Comparison of ENCODE assay signal across 8 cellular contexts in genomic region chr1:176691251-176692228, GRCh38.
DNase-seq lines count a peak whose midpoint lies in the region; FAIRE-seq and TF ChIP-seq lines count a peak whose summit lies in the region.

No MANE protein-coding gene starts in this region.

- no peak overlapping the region for H4K5ac ChIP-seq in H1 (ENCODE audit: insufficient read length, low read depth, low read length)

- H3K4me3 ChIP-seq in HEK293 (ENCODE audit: low read depth, low read length), result no peak overlapping the region
- H3K4me3 ChIP-seq in Loucy (ENCODE audit: low read length, poor library complexity, severe bottlenecking), result no peak overlapping the region
- no peak overlapping the region for H3K4me3 ChIP-seq in OCI-LY3 (ENCODE audit: low read length)
- no peak overlapping the region for H3K4me3 ChIP-seq in H1 (ENCODE audit: extremely low read depth in 1 of 4, insufficient read depth in 2 of 4, low read depth in 3 of 4, low read length in 4 of 4)

- H3K4me2 ChIP-seq in Loucy (ENCODE audit: low read depth, low read length, poor library complexity, severe bottlenecking), result no peak overlapping the region
- H3K4me2 ChIP-seq in OCI-LY3 (ENCODE audit: low read length), result no peak overlapping the region
- no peak overlapping the region for H3K4me2 ChIP-seq in H1 (ENCODE audit: insufficient read depth in 1 of 2, low read depth in 2 of 2, low read length in 2 of 2)

- TF ChIP-seq CTCF in GM12873 (IDR thresholded peaks at IDR 0.05; ENCODE audit: insufficient read depth, low read depth, low read length, missing control alignments) (peak; percentile 81), HEK293 (tag by site-specific recombination; IDR thresholded peaks at IDR 0.05) (peak; percentile 63), Loucy (conservative IDR thresholded peaks at IDR 0.05; ENCODE audit: low read length) (peak; percentile 79), OCI-LY3 (IDR thresholded peaks at IDR 0.05; ENCODE audit: low read depth, low read length) (peak; percentile 91), H1 (IDR thresholded peaks at IDR 0.05; ENCODE audit: control extremely low read depth in 1 of 3, insufficient read depth in 1 of 3, low read depth in 1 of 3, low read length in 3 of 3) (peak in 2 of 3 experiments; percentile 84 to 90; a peak in 3 of 4 replicates), mesothelial cell of epicardium (IDR thresholded peaks at IDR 0.05; ENCODE audit: unreplicated experiment) (no peak)

- H3K14ac ChIP-seq in H1 (ENCODE audit: insufficient read length), result no peak overlapping the region

- H3K56ac ChIP-seq in H1 (replicated peaks; ENCODE audit: insufficient read length, low read depth, low read length), result no peak overlapping the region

- peak; percentile 66 for DNase-seq in ACHN
- peak in 1 of 2 experiments; percentile 9 for DNase-seq in H1 (ENCODE audit: low read depth in 1 of 2, low spot score in 2 of 2)
- DNase-seq in midbrain (lab: John Stamatoyannopoulos, UW), result peak; percentile 48
- no peak for DNase-seq in mesothelial cell of epicardium (ENCODE audit: low spot score in 2 of 2, unreplicated experiment in 2 of 2)

- H4K91ac ChIP-seq in H1 (replicated peaks; ENCODE audit: insufficient read length, low read length), result no peak overlapping the region

- H2BK12ac ChIP-seq in H1 (ENCODE audit: low read depth, low read length), result no peak overlapping the region

- no peak overlapping the region for H2BK120ac ChIP-seq in H1 (replicated peaks; ENCODE audit: low read depth, low read length)

- H3K9me2 ChIP-seq in Loucy (replicated peaks; ENCODE audit: low read depth, low read length), result no peaks in the 10 kb centered on the region

- no peaks in the 10 kb centered on the region for H3F3A ChIP-seq in Loucy (ENCODE audit: low read depth)

- CTCF ChIA-PET in HEK293 (lab: Yijun Ruan, JAX), result interaction anchor here (0.5 to 4.4 kb wide), 34 partner anchors 8 to 777 kb away, joined by 3 to 45 read pairs (median 4); no protein-coding TSS in a partner anchor
- CTCF ChIA-PET in H1 (lab: Charles Lee; ENCODE audit: partially characterized antibody), result interaction anchor here (0.7 to 10.1 kb wide), 39 partner anchors 9 to 370 kb away, joined by 3 to 105 read pairs (median 4); no protein-coding TSS in a partner anchor

- in situ Hi-C loops in ACHN (cut with HindIII; ENCODE audit: low pct_ligation_motif_present, low pct_unique_long_range_greater_than_20kb, low sequenced_read_pairs), result no loop called here

- H2AFZ ChIP-seq in Loucy (ENCODE audit: low read length), result peak overlapping the region; percentile 56; the same call in 1 of the 2 replicates
- H2AFZ ChIP-seq in OCI-LY3 (ENCODE audit: low read depth, low read length), result no peak overlapping the region
- H2AFZ ChIP-seq in H1 (ENCODE audit: low read length), result no peak overlapping the region

- H3K27ac ChIP-seq in HEK293 (ENCODE audit: extremely low read depth, low read depth, low read length) (no peak overlapping the region), OCI-LY3 (ENCODE audit: low read length) (no peak overlapping the region), H1 (ENCODE audit: low read depth, low read length) (no peak overlapping the region)

- no peak overlapping the region for H3K27ac Mint-ChIP-seq in mesothelial cell of epicardium

- H4K8ac ChIP-seq in H1 (ENCODE audit: extremely low read depth, insufficient read depth, low read length), result no peak overlapping the region

- WGBS in H1 (ENCODE audit: extremely low coverage in 1 of 2, insufficient coverage in 1 of 2, insufficient read length in 1 of 2, insufficient replicate concordance in 2 of 2, low coverage in 1 of 2, low lambda C conversion rate in 2 of 2, missing lambda C conversion rate in 1 of 2), 2 experiments, result 63% methylated on average over 8 of the region's 8 CpGs; no CpG with 5 or more reads in 1 of the 2 experiments

- no peak for TF ChIP-seq POLR2A in H1 (IDR thresholded peaks at IDR 0.05; ENCODE audit: control extremely low read depth in 1 of 2, low read depth in 2 of 2, low read length in 2 of 2)

- FAIRE-seq in H1 (lab: Jason Lieb, UNC), result peak; percentile 91

- H3K18ac ChIP-seq in H1 (ENCODE audit: extremely low read depth, low read length), result no peak overlapping the region

- TF ChIP-seq EP300 in H1 (IDR thresholded peaks at IDR 0.05; ENCODE audit: borderline replicate concordance in 1 of 2, low read depth in 2 of 2, low read length in 2 of 2), result no peak

- H3K4me1 ChIP-seq in HEK293 (ENCODE audit: control insufficient read depth, insufficient read depth, low read length) (no peaks in the 10 kb centered on the region), Loucy (ENCODE audit: insufficient read depth, low read length, poor library complexity, severe bottlenecking) (peaks cover 7% of the 10 kb centered on the region), OCI-LY3 (ENCODE audit: low read length) (no peaks in the 10 kb centered on the region; the same call in 1 of the 2 replicates), H1 (replicated peaks in 1 of 4; ENCODE audit: control insufficient read depth in 3 of 4, insufficient read depth in 4 of 4, low read length in 3 of 4) (peaks cover 0 to 7% (median 5%) of the 10 kb centered on the region in 4 experiments; a peak in 4 of 7 replicates)

- POLR2A ChIA-PET in HEK293 (lab: Yijun Ruan, JAX), result no interaction called here
- POLR2A ChIA-PET in H1 (lab: Charles Lee; ENCODE audit: partially characterized antibody), result no interaction called here

- no peaks in the 10 kb centered on the region for H3K79me1 ChIP-seq in H1 (ENCODE audit: low read depth, low read length)

- no peaks in the 10 kb centered on the region for H4K20me1 ChIP-seq in Loucy (ENCODE audit: insufficient read depth, low read length, poor library complexity, severe bottlenecking)
- H4K20me1 ChIP-seq in OCI-LY3 (ENCODE audit: insufficient read depth, low read length), result no peaks in the 10 kb centered on the region
- no peaks in the 10 kb centered on the region for H4K20me1 ChIP-seq in H1 (replicated peaks in 1 of 2; ENCODE audit: control insufficient read depth in 1 of 2, insufficient read depth in 2 of 2, low read length in 2 of 2)

- no peak overlapping the region for H3K4ac ChIP-seq in H1 (replicated peaks; ENCODE audit: insufficient read length, low read depth, low read length)

- no peak overlapping the region for H3K23ac ChIP-seq in H1 (ENCODE audit: insufficient read length)

- no peak overlapping the region for H2BK20ac ChIP-seq in H1 (ENCODE audit: low read length)

- no peak overlapping the region for H2AK5ac ChIP-seq in H1 (ENCODE audit: low read depth, low read length)

- no peak overlapping the region for H3K4me3 Mint-ChIP-seq in mesothelial cell of epicardium

- H3K9me3 ChIP-seq in HEK293 (ENCODE audit: control insufficient read depth, insufficient read depth, low read depth, low read length), result no peaks in the 10 kb centered on the region
- no peaks in the 10 kb centered on the region for H3K9me3 ChIP-seq in Loucy (ENCODE audit: insufficient read depth, low read depth, low read length)
- H3K9me3 ChIP-seq in OCI-LY3 (ENCODE audit: insufficient read depth, low read length), result no peaks in the 10 kb centered on the region
- H3K9me3 ChIP-seq in H1 (ENCODE audit: insufficient read depth in 2 of 2, low read depth in 1 of 2, low read length in 1 of 2), result no peaks in the 10 kb centered on the region

- H3K4me1 Mint-ChIP-seq in mesothelial cell of epicardium, result peaks cover 10% of the 10 kb centered on the region

- no peaks in the 10 kb centered on the region for H3K27me3 Mint-ChIP-seq in mesothelial cell of epicardium (ENCODE audit: low read depth)

- no peaks in the 10 kb centered on the region for H3K79me2 ChIP-seq in Loucy (ENCODE audit: insufficient read depth, low read length)
- H3K79me2 ChIP-seq in OCI-LY3 (ENCODE audit: low read length), result no peaks in the 10 kb centered on the region
- no peaks in the 10 kb centered on the region for H3K79me2 ChIP-seq in H1 (ENCODE audit: control insufficient read depth in 1 of 2, insufficient read depth in 2 of 2, low read length in 2 of 2)

- no peaks in the 10 kb centered on the region for H3K36me3 ChIP-seq in HEK293 (ENCODE audit: control insufficient read depth in 2 of 2, insufficient read depth in 1 of 2, low read length in 2 of 2)
- H3K36me3 ChIP-seq in Loucy (ENCODE audit: insufficient read depth, low read length), result no peaks in the 10 kb centered on the region
- H3K36me3 ChIP-seq in OCI-LY3 (replicated peaks; ENCODE audit: low read depth, low read length), result no peaks in the 10 kb centered on the region
- H3K36me3 ChIP-seq in H1 (ENCODE audit: control insufficient read depth in 2 of 4, insufficient read depth in 4 of 4, low read length in 3 of 4), result no peaks in the 10 kb centered on the region

- peak; percentile 85 to 89 for TF ChIP-seq RAD21 in H1 (IDR thresholded peaks at IDR 0.05 in 1 of 2, conservative IDR thresholded peaks at IDR 0.05 in 1 of 2; ENCODE audit: low read depth in 2 of 2, low read length in 2 of 2)

- H3K9ac ChIP-seq in Loucy (ENCODE audit: low read depth, low read length, poor library complexity, severe bottlenecking) (no peak overlapping the region), OCI-LY3 (ENCODE audit: low read length) (no peak overlapping the region), H1 (replicated peaks in 1 of 4; ENCODE audit: extremely low read depth in 1 of 4, low read depth in 3 of 4, low read length in 3 of 4) (no peak overlapping the region)

- no peaks in the 10 kb centered on the region for H3K23me2 ChIP-seq in H1 (ENCODE audit: low read depth, low read length)

- H3K9me3 Mint-ChIP-seq in mesothelial cell of epicardium, result no peaks in the 10 kb centered on the region

- H2BK15ac ChIP-seq in H1 (ENCODE audit: low read length), result no peak overlapping the region

- H3K27me3 ChIP-seq in Loucy (ENCODE audit: insufficient read depth, low read length, poor library complexity, severe bottlenecking) (no peaks in the 10 kb centered on the region), OCI-LY3 (ENCODE audit: low read depth, low read length) (peaks cover 44% of the 10 kb centered on the region), H1 (replicated peaks in 1 of 4; ENCODE audit: control insufficient read depth in 3 of 4, extremely low read depth in 1 of 4, insufficient read depth in 3 of 4, low read length in 3 of 4) (no peaks in the 10 kb centered on the region)

- H3K36me3 Mint-ChIP-seq in mesothelial cell of epicardium, result no peaks in the 10 kb centered on the region

- no peak overlapping the region for H2BK5ac ChIP-seq in H1 (ENCODE audit: low read depth, low read length)

TF ChIP-seq in HEK293, 187 proteins besides CTCF, POLR2A, EP300 and RAD21 (continues in another document):
- no peak for TF ChIP-seq ZNF324 (tag by site-specific recombination; IDR thresholded peaks at IDR 0.05)

TF ChIP-seq in H1, 55 proteins besides CTCF, POLR2A, EP300 and RAD21:
- TF ChIP-seq TCF12 (IDR thresholded peaks at IDR 0.05; ENCODE audit: low read depth, low read length), result peak; percentile 54; the same call in 1 of the 2 replicates
- no peak for TF ChIP-seq POLR2AphosphoS5 (IDR thresholded peaks at IDR 0.05; ENCODE audit: low read depth, low read length)
- TF ChIP-seq BACH1 (IDR thresholded peaks at IDR 0.05; ENCODE audit: low read length), result no peak
- TF ChIP-seq MAFK (IDR thresholded peaks at IDR 0.05; ENCODE audit: low read depth, low read length), result 0 out of 2 replicates have a peak, but pooled peaks have one; percentile 16
- peak; percentile 39; the same call in 1 of the 2 replicates for TF ChIP-seq CREB1 (IDR thresholded peaks at IDR 0.05)
- no peak for TF ChIP-seq NANOG (IDR thresholded peaks at IDR 0.05; ENCODE audit: insufficient read depth, low read depth, low read length, poor library complexity, severe bottlenecking)

Comparison
In these comparisons a context has a peak if more than half of its experiments do, and no peak if none do; other contexts are left out.
1. DNase-seq: peak in ACHN (single experiment) and midbrain (single experiment); none in mesothelial cell of epicardium (0 of 2).